ENCODE assay signal across 25 cellular contexts in the genomic region with DNA sequence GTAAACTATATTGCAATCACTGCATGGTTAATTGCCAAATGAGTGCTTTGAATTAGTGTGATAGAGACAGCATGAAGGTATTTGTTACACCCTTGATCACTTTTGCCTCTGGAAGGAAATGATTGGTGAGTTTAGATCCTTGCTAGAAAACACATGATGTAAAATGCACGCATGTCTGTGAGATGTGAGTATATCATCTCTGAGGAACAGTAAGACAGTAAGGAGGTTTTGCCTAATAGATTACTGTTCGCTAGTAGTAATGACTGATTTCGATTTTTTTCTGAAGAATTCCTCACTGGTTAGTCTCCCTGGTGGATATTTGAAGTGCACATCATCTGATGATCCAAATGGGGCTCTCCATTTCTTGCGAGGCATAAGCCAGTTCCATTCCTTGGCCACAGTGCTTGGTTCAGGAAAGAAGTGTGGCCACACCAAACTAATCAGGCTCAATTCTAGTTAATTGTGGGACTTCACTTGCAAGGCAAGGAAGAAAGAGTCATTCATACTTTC.
"Had no signal": no experiment of that assay in that cellular context is flagged by ENCODE, and none has a peak within 500 bp of the region (broad histone marks: within the 10 kb centered on the region; RNA-seq: fewer than 3 reads in every experiment).

No MANE protein-coding gene starts in this region.

- H3K4me1 ChIP-seq: upper lobe of right lung, vagina had no signal

- H3K9me3 Mint-ChIP-seq: endodermal cell; immature natural killer cell; memory B cell; mesothelial cell of epicardium; natural killer cell; neural crest cell; stimulated activated naive B cell treated with anti-CD40 and anti-IgM and Interleukin-4, amounts not matched to agents 10 μg/mL and 1 μg/mL and 100 μg/mL, for 72 hours; stimulated activated naive CD8-positive, alpha-beta T cell treated with anti-CD3 and anti-CD28 coated beads, Interleukin-15, amount 100 ng/mL, for 72 hours had no signal

- H3K4me3 Mint-ChIP-seq: endodermal cell; immature natural killer cell; memory B cell; mesothelial cell of epicardium; natural killer cell; neural crest cell; stimulated activated naive B cell treated with anti-CD40 and anti-IgM and Interleukin-4, amounts not matched to agents 10 μg/mL and 1 μg/mL and 100 μg/mL, for 72 hours; stimulated activated naive CD8-positive, alpha-beta T cell treated with anti-CD3 and anti-CD28 coated beads, Interleukin-15, amount 100 ng/mL, for 72 hours had no signal

- H3K4me1 Mint-ChIP-seq: endodermal cell had no signal

- H3K36me3 Mint-ChIP-seq: memory B cell; mesothelial cell of epicardium; natural killer cell; stimulated activated naive B cell treated with anti-CD40 and anti-IgM and Interleukin-4, amounts not matched to agents 10 μg/mL and 1 μg/mL and 100 μg/mL, for 72 hours had no signal

- DNase-seq: dermis blood vessel endothelial cell; effector CD4-positive, alpha-beta T cell; endodermal cell; foreskin keratinocyte; immature natural killer cell; left cardiac atrium; left ventricle myocardium inferior; lower lobe of right lung; natural killer cell; sigmoid colon; stimulated activated CD4-positive, alpha-beta T cell treated with anti-CD3 and anti-CD28 coated beads, Interleukin-2, amount 100 ng/mL, for 24 hours; stimulated activated CD4-positive, alpha-beta T cell treated with anti-CD3 and anti-CD28 coated beads, Interleukin-4, amount 100 ng/mL, for 4 hours; stimulated activated naive B cell treated with anti-CD40 and anti-IgM and Interleukin-4, amounts not matched to agents 10 μg/mL and 1 μg/mL and 100 μg/mL, for 72 hours; stimulated activated naive CD8-positive, alpha-beta T cell treated with anti-CD3 and anti-CD28 coated beads, Interleukin-15, amount 100 ng/mL, for 72 hours; testis; upper lobe of right lung had no signal

- H3K27ac ChIP-seq: foreskin keratinocyte, left ventricle myocardium inferior, lower lobe of right lung, right atrium auricular region, sigmoid colon, skin epidermis, testis, tibial nerve, upper lobe of right lung, vagina had no signal

- FAIRE-seq: endothelial cell of umbilical vein, keratinocyte had no signal

- H3K9me3 ChIP-seq: left ventricle myocardium inferior, lower lobe of right lung, right atrium auricular region, sigmoid colon, testis, upper lobe of right lung, vagina had no signal

- H3K4me3 ChIP-seq: left ventricle myocardium inferior, lower lobe of right lung, right atrium auricular region, sigmoid colon, skin epidermis, testis, tibial nerve, upper lobe of right lung, vagina had no signal

- H3K27me3 Mint-ChIP-seq: memory B cell; stimulated activated naive CD8-positive, alpha-beta T cell treated with anti-CD3 and anti-CD28 coated beads, Interleukin-15, amount 100 ng/mL, for 72 hours had no signal

- H3K27ac Mint-ChIP-seq: endodermal cell; immature natural killer cell; memory B cell; mesothelial cell of epicardium; natural killer cell; stimulated activated naive B cell treated with anti-CD40 and anti-IgM and Interleukin-4, amounts not matched to agents 10 μg/mL and 1 μg/mL and 100 μg/mL, for 72 hours; stimulated activated naive CD8-positive, alpha-beta T cell treated with anti-CD3 and anti-CD28 coated beads, Interleukin-15, amount 100 ng/mL, for 72 hours had no signal

- ATAC-seq: foreskin keratinocyte; left cardiac atrium; lower lobe of right lung; natural killer cell; stimulated activated naive B cell treated with anti-CD40 and anti-IgM and Interleukin-4, amounts not matched to agents 10 μg/mL and 1 μg/mL and 100 μg/mL, for 72 hours; stimulated activated naive CD8-positive, alpha-beta T cell treated with anti-CD3 and anti-CD28 coated beads, Interleukin-15, amount 100 ng/mL, for 72 hours; upper lobe of right lung had no signal
